ENCODE assay signal across 11 cellular contexts in the genomic region with DNA sequence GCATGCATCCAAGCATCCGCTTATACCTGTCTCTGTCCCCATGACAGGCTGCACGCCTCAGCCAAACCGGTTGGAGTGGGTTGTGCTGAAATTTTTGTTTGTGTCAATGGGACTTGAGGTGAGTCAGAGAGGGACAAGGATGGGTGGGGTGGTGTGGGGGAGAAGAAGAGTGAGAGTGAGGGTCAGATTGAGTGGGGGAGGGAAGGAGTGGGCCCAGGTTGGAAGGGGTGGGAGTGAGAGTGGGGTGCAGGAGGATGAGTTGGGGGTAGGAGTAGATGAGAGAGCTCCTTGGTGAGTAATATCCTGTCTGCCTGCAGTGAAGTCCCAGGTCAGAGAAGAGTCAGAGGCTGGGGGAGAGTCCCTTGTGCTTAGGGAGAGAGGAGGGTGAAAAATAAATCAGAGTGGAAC. TPM values are rescaled to one million over a fixed set of nuclear protein-coding genes. Genes with fewer than 3 reads are reported as not detected.
A peak's percentile ranks its signal among the peaks of the same experiment; 100 is the strongest.
DNase-seq lines count a peak whose midpoint lies in the region; ATAC-seq and TF ChIP-seq lines count a peak whose summit lies in the region.
"Had no signal": no experiment of that assay in that cellular context is flagged by ENCODE, and none has a peak within 500 bp of the region (broad histone marks: within the 10 kb centered on the region; RNA-seq: fewer than 3 reads in every experiment).

No MANE protein-coding gene starts in this region.

- TF ChIP-seq CTCF in GM20000 (IDR thresholded peaks at IDR 0.05; ENCODE audit: extremely low read depth, missing control alignments) (no peak), WTC11 (IDR thresholded peaks at IDR 0.05) (no peak)

- no peak for ATAC-seq in WTC11
- ATAC-seq in GM18502 (IDR thresholded peaks at IDR 0.05; ENCODE audit: poor library complexity, unreplicated experiment), result no peak
- no peak for ATAC-seq in HG02623 (IDR thresholded peaks at IDR 0.05; ENCODE audit: unreplicated experiment)
- no peak for ATAC-seq in GM21737 (IDR thresholded peaks at IDR 0.05; ENCODE audit: unreplicated experiment)

- peak overlapping the region; percentile 29 for H3K27ac Mint-ChIP-seq in activated naive CD8-positive, alpha-beta T cell
- H3K27ac Mint-ChIP-seq in WTC11, result no peak overlapping the region

- H3K4me1 Mint-ChIP-seq in activated naive CD8-positive, alpha-beta T cell (ENCODE audit: low read depth), result peaks cover 55% of the 10 kb centered on the region
- peaks cover 6% of the 10 kb centered on the region for H3K4me1 Mint-ChIP-seq in WTC11

- POLR2A ChIA-PET in WTC11 (lab: Charles Lee), result interaction anchor here (0.6 to 0.8 kb wide), 2 partner anchors 101 to 697 kb away, joined by 3 to 7 read pairs; no protein-coding TSS in a partner anchor

- no peaks in the 10 kb centered on the region for H3K27me3 Mint-ChIP-seq in activated naive CD8-positive, alpha-beta T cell
- H3K27me3 Mint-ChIP-seq in WTC11 (ENCODE audit: low read depth), result peaks cover 6% of the 10 kb centered on the region; the same call in 1 of the 2 replicates

- peak overlapping the region; percentile 3 for H3K4me3 Mint-ChIP-seq in activated naive CD8-positive, alpha-beta T cell
- H3K4me3 Mint-ChIP-seq in WTC11, result no peak overlapping the region

- CTCF ChIA-PET in WTC11 (lab: Charles Lee), result no interaction called here

- no peaks in the 10 kb centered on the region for H3K9me3 Mint-ChIP-seq in activated naive CD8-positive, alpha-beta T cell (ENCODE audit: low read depth)
- H3K9me3 Mint-ChIP-seq in WTC11, result no peaks in the 10 kb centered on the region

- no peaks in the 10 kb centered on the region for H3K36me3 Mint-ChIP-seq in activated naive CD8-positive, alpha-beta T cell
- no peaks in the 10 kb centered on the region for H3K36me3 Mint-ChIP-seq in WTC11

- peak; percentile 68 for DNase-seq in GM20000 (ENCODE audit: low spot score)
- DNase-seq in RKO (ENCODE audit: low spot score), result peak; percentile 40
- peak; percentile 64 for DNase-seq in stimulated activated CD4-positive, alpha-beta T cell treated with anti-CD3 and anti-CD28 coated beads, Interleukin-15, amount 100 ng/mL, for 24 hours
- no peak for DNase-seq in WTC11 (ENCODE audit: low spot score)
- DNase-seq: DMS79 treated with DMSO at 0.1 percent for 48 hours, NCI-H1092, SIG-M5 had no signal

TF ChIP-seq in WTC11, 78 proteins besides CTCF, POLR2A, EP300 and RAD21:
- TF ChIP-seq NFE2L1 (CRISPR knock-in tag; IDR thresholded peaks at IDR 0.05) (no peak), CREB1 (CRISPR knock-in tag; IDR thresholded peaks at IDR 0.05) (no peak), SP1 (CRISPR knock-in tag; conservative IDR thresholded peaks at IDR 0.05) (no peak), MYBL2 (CRISPR knock-in tag; IDR thresholded peaks at IDR 0.05) (no peak), ATF1 (CRISPR knock-in tag; IDR thresholded peaks at IDR 0.05) (no peak), SMAD3 (CRISPR knock-in tag; IDR thresholded peaks at IDR 0.05; ENCODE audit: borderline replicate concordance) (no peak)
TF ChIP-seq in WTC11: peak in this region for 0.

RNA-seq across cellular contexts. Expression of gene NECTIN4, which starts 3.3 kb away (rescaled TPM):
- total RNA-seq in WTC11 (2021), result 0.46 to 1.7 TPM (median 0.48 TPM) in 3 replicates

RNA-seq across cellular contexts. Expression of gene KLHDC9, which starts 5.5 kb away (rescaled TPM):
- 5.8 to 8.7 TPM (median 8.7 TPM) in 3 replicates for total RNA-seq in WTC11 (2021)

RNA-seq across cellular contexts. Expression of gene ARHGAP30, which starts 22.9 kb away (rescaled TPM):
- total RNA-seq in WTC11 (2021), result 0.39 to 0.92 TPM (median 0.52 TPM) in 3 replicates

RNA-seq across cellular contexts. Expression of gene PFDN2, which starts 25.2 kb away (rescaled TPM):
- 91.0 to 95.4 TPM (median 92.6 TPM) in 3 replicates for total RNA-seq in WTC11 (2021)

RNA-seq across cellular contexts. Expression of gene NIT1, which starts 25.3 kb away (rescaled TPM):
- 44.4 to 47.2 TPM (median 46.5 TPM) in 3 replicates for total RNA-seq in WTC11 (2021)
